ENCODE assay signal across 16 cellular contexts in genomic region chrX:115419094-115419493, GRCh38.
"Had no signal": no experiment of that assay in that cellular context is flagged by ENCODE, and none has a peak within 500 bp of the region (broad histone marks: within the 10 kb centered on the region; RNA-seq: fewer than 3 reads in every experiment).

No MANE protein-coding gene starts in this region.

- H3K9me3 ChIP-seq: colonic mucosa, esophagus squamous epithelium, heart left ventricle, neutrophil, sigmoid colon had no signal

- FAIRE-seq: islet of Langerhans had no signal

- H3K4me3 ChIP-seq: colonic mucosa, esophagus squamous epithelium, heart left ventricle, sigmoid colon, skin epidermis had no signal

- DNase-seq: colonic mucosa; dermis blood vessel endothelial cell; esophagus squamous epithelium; foreskin melanocyte; heart left ventricle; hippocampal formation; kidney glomerular epithelial cell; mesendoderm; naive thymus-derived CD4-positive, alpha-beta T cell; posterior cingulate gyrus; sigmoid colon; stimulated activated CD4-positive, alpha-beta T cell treated with anti-CD3 and anti-CD28 coated beads, Interleukin-12 subunit alpha, Interleukin-12 subunit beta, amount 100 ng/mL, for 4 hours; stimulated activated naive CD4-positive, alpha-beta T cell treated with Interleukin-2 at 50 U/mL for 16 hours had no signal

- H3K36me3 ChIP-seq: colonic mucosa, esophagus squamous epithelium, heart left ventricle, neutrophil, sigmoid colon had no signal

- H3K27ac Mint-ChIP-seq: naive thymus-derived CD4-positive, alpha-beta T cell had no signal

- ATAC-seq: heart left ventricle; naive thymus-derived CD4-positive, alpha-beta T cell had no signal

- H3K27me3 ChIP-seq: colonic mucosa, esophagus squamous epithelium, neutrophil had no signal

- H3K4me3 Mint-ChIP-seq: naive thymus-derived CD4-positive, alpha-beta T cell had no signal

- H3K4me1 ChIP-seq: colonic mucosa, esophagus squamous epithelium, heart left ventricle, sigmoid colon had no signal

- H3K36me3 Mint-ChIP-seq: naive thymus-derived CD4-positive, alpha-beta T cell had no signal

- H3K27ac ChIP-seq: colonic mucosa, esophagus squamous epithelium, heart left ventricle, neutrophil, sigmoid colon, skin epidermis had no signal
